Comparison of ENCODE assay signal across 1 cellular context in genomic region chr6:32089082-32089828, GRCh38.
TF ChIP-seq lines count a peak whose summit lies in the region.

No MANE protein-coding gene starts in this region.

TF ChIP-seq in IMR-90, 13 proteins besides CTCF, POLR2A, EP300 and RAD21:
- TF ChIP-seq MAZ (IDR thresholded peaks at IDR 0.05; ENCODE audit: borderline replicate concordance, low read depth, low read length) (no peak), USF2 (IDR thresholded peaks at IDR 0.05; ENCODE audit: low read depth, low read length) (no peak), MAFK (IDR thresholded peaks at IDR 0.05; ENCODE audit: low read depth, low read length) (no peak), RCOR1 (IDR thresholded peaks at IDR 0.05; ENCODE audit: insufficient replicate concordance, low read length) (no peak), CHD1 (IDR thresholded peaks at IDR 0.05; ENCODE audit: low read depth, low read length) (no peak), RFX5 (IDR thresholded peaks at IDR 0.05; ENCODE audit: low read depth, low read length) (no peak)
